ENCODE assay signal across 8 cellular contexts in genomic region chr20:58389968-58390658, GRCh38. TPM values are rescaled to one million over a fixed set of nuclear protein-coding genes. Genes with fewer than 3 reads are reported as not detected.
A peak's percentile ranks its signal among the peaks of the same experiment; 100 is the strongest.
DNase-seq lines count a peak whose midpoint lies in the region; ATAC-seq and TF ChIP-seq lines count a peak whose summit lies in the region.

No MANE protein-coding gene starts in this region.

- H3K9me3 ChIP-seq in iPS DF 6.9 (ENCODE audit: control insufficient read depth, insufficient read depth, low read length) (no peaks in the 10 kb centered on the region), spleen (no peaks in the 10 kb centered on the region)

- no peaks in the 10 kb centered on the region for H3K27me3 Mint-ChIP-seq in activated CD4-positive, alpha-beta memory T cell treated with anti-CD3 and anti-CD28 coated beads for 36 hours

- CTCF ChIA-PET in activated CD4-positive, alpha-beta memory T cell treated with anti-CD3 and anti-CD28 coated beads for 36 hours (lab: Charles Lee) = interaction anchor here (1.1 kb wide), 1 partner anchor 29 kb away, joined by 3 read pairs; no protein-coding TSS in a partner anchor

- no peaks in the 10 kb centered on the region for H3K36me3 ChIP-seq in iPS DF 6.9 (ENCODE audit: control insufficient read depth, insufficient read depth, low read length)
- H3K36me3 ChIP-seq in spleen = peaks cover 0 to 25% (median 0%) of the 10 kb centered on the region in 6 donors

- peaks cover 2% of the 10 kb centered on the region; the same call in 1 of the 2 replicates for H3K4me1 ChIP-seq in iPS DF 6.9 (ENCODE audit: control insufficient read depth, insufficient read depth, low read length)
- peaks cover 22 to 62% (median 53%) of the 10 kb centered on the region in 6 donors for H3K4me1 ChIP-seq in spleen

- TF ChIP-seq CTCF in HL-60 (IDR thresholded peaks at IDR 0.05; ENCODE audit: insufficient read depth, low read length) (no peak), spleen (IDR thresholded peaks at IDR 0.05 in 8 of 11, conservative IDR thresholded peaks at IDR 0.05 in 3 of 11) (no peak)

- no peak for TF ChIP-seq POLR2A in spleen (IDR thresholded peaks at IDR 0.05)

- no CpG with 5 or more reads among the region's 17 CpGs for WGBS in iPS DF 6.9 (ENCODE audit: insufficient coverage, insufficient read length)
- WGBS in spleen, 5 donors = 73 to 77% (median 73%) methylated on average over 17 of the region's 17 CpGs

- no peaks in the 10 kb centered on the region for H3K9me3 Mint-ChIP-seq in activated CD4-positive, alpha-beta memory T cell treated with anti-CD3 and anti-CD28 coated beads for 36 hours

- peak overlapping the region; percentile 79 for H3K4me3 ChIP-seq in HL-60 (replicated peaks; ENCODE audit: insufficient read depth, low read length)
- H3K4me3 ChIP-seq in iPS DF 6.9 (ENCODE audit: low read length) = peak overlapping the region; percentile 67; the same call in 1 of the 2 replicates
- peak overlapping the region; percentile 55 to 90 (median 77) for H3K4me3 ChIP-seq in spleen

- peak overlapping the region; percentile 92 for H3K27ac Mint-ChIP-seq in activated CD4-positive, alpha-beta memory T cell treated with anti-CD3 and anti-CD28 coated beads for 36 hours

- H3K27me3 ChIP-seq in HL-60 (ENCODE audit: insufficient read depth, poor library complexity, severe bottlenecking) = no peaks in the 10 kb centered on the region
- no peaks in the 10 kb centered on the region for H3K27me3 ChIP-seq in iPS DF 6.9 (ENCODE audit: control insufficient read depth, insufficient read depth, low read length)
- H3K27me3 ChIP-seq in spleen (replicated peaks in 1 of 7) = peaks cover 0 to 2% (median 0%) of the 10 kb centered on the region in 7 donors

- no peak for DNase-seq in HL-60 (ENCODE audit: low read depth in 1 of 2, low spot score in 1 of 2)
- DNase-seq in activated CD4-positive, alpha-beta memory T cell treated with anti-CD3 and anti-CD28 coated beads for 36 hours = no peak
- DNase-seq in iPS DF 6.9 (ENCODE audit: low read depth, low spot score) = no peak
- no peak for DNase-seq in spleen
- no peak for DNase-seq in C1 segment of cervical spinal cord (lab: John Stamatoyannopoulos, UW)
- DNase-seq in NCI-H524 (lab: John Stamatoyannopoulos, UW) = no peak
- DNase-seq in NCI-H510A (lab: John Stamatoyannopoulos, UW) = no peak

- H3K27ac ChIP-seq in HL-60 (replicated peaks) (peak overlapping the region; percentile 90), iPS DF 6.9 (ENCODE audit: low read length) (no peak overlapping the region), spleen (peak overlapping the region; percentile 89 to 99 (median 94))

- POLR2A ChIA-PET in activated CD4-positive, alpha-beta memory T cell treated with anti-CD3 and anti-CD28 coated beads for 36 hours (lab: Charles Lee) = interaction anchor here (0.9 to 2.2 kb wide), 8 partner anchors 8 to 261 kb away, joined by 3 to 18 read pairs (median 4); partner anchors contain the start of genes RAB22A and STX16

- H3K4me3 Mint-ChIP-seq in activated CD4-positive, alpha-beta memory T cell treated with anti-CD3 and anti-CD28 coated beads for 36 hours = peak overlapping the region; percentile 95

- ATAC-seq in HG02588 (IDR thresholded peaks at IDR 0.05; ENCODE audit: unreplicated experiment) = no peak

- peaks cover 46% of the 10 kb centered on the region for H3K4me1 Mint-ChIP-seq in activated CD4-positive, alpha-beta memory T cell treated with anti-CD3 and anti-CD28 coated beads for 36 hours (ENCODE audit: low read depth)

- H3K36me3 Mint-ChIP-seq in activated CD4-positive, alpha-beta memory T cell treated with anti-CD3 and anti-CD28 coated beads for 36 hours = peaks cover 31% of the 10 kb centered on the region

- intact Hi-C loops in activated CD4-positive, alpha-beta memory T cell treated with anti-CD3 and anti-CD28 coated beads for 36 hours (cut with micrococcal nuclease) = loop anchor here (1.0 to 5.0 kb wide), 4 partner anchors 18 to 262 kb away; partner anchors contain the start of gene STX16
- intact Hi-C loops in spleen (cut with DNase I; ENCODE audit: low total_unique reads) = loop anchor here (10.0 kb wide), 1 partner anchor 55 kb away; no protein-coding TSS in a partner anchor

RNA-seq across cellular contexts. Expression of gene VAPB, which starts 1.1 kb away (rescaled TPM):
- total RNA-seq in activated CD4-positive, alpha-beta memory T cell treated with anti-CD3 and anti-CD28 coated beads for 36 hours = 10 to 100 TPM; 34.6 to 37.0 TPM
- 10 to 100 TPM; 22.3 to 32.5 (median 25.7) TPM for total RNA-seq in spleen
- polyA plus RNA-seq in spleen = 10 to 100 TPM; 11.2 to 20.7 (median 13.8) TPM
